In genomic region chr7:30237271-30237695, GRCh38 we compare ENCODE assay signal across 1 cellular context.
TF ChIP-seq lines count a peak whose summit lies in the region.

No MANE protein-coding gene starts in this region.

TF ChIP-seq in HepG2, 621 proteins besides CTCF, POLR2A, EP300 and RAD21 (continued from another document):
- TF ChIP-seq NBN (conservative IDR thresholded peaks at IDR 0.05) (no peak), ZNF34 (CRISPR knock-in tag; IDR thresholded peaks at IDR 0.05; ENCODE audit: borderline replicate concordance) (no peak), PRDM4 (CRISPR knock-in tag; IDR thresholded peaks at IDR 0.05; ENCODE audit: borderline replicate concordance) (no peak), SALL2 (CRISPR knock-in tag; IDR thresholded peaks at IDR 0.05) (no peak), MAFF (IDR thresholded peaks at IDR 0.05; ENCODE audit: low read depth, low read length) (0 out of 2 replicates have a peak, but pooled peaks have one; percentile 43), MAFK (conservative IDR thresholded peaks at IDR 0.05 in 1 of 2, IDR thresholded peaks at IDR 0.05 in 1 of 2; ENCODE audit: low read length in 2 of 2) (peak; percentile 65 to 68)
